In genomic region chr18:25561923-25562322, GRCh38 we compare ENCODE assay signal across 8 cellular contexts.
DNase-seq lines count a peak whose midpoint lies in the region; ATAC-seq and TF ChIP-seq lines count a peak whose summit lies in the region.

No MANE protein-coding gene starts in this region.

- TF ChIP-seq CTCF in AG09309 (IDR thresholded peaks at IDR 0.05; ENCODE audit: control insufficient read depth, insufficient read depth, low read depth, low read length, missing control alignments), result peak; percentile 53
- peak; percentile 29 for TF ChIP-seq CTCF in GM12874 (IDR thresholded peaks at IDR 0.05; ENCODE audit: insufficient read depth, low read depth, low read length)

- DNase-seq in AG09309 (ENCODE audit: low read depth) (no peak), RKO (ENCODE audit: low spot score) (peak; percentile 9), foreskin melanocyte (peak; percentile 9), germinal center (ENCODE audit: low spot score) (no peak), occipital lobe (lab: John Stamatoyannopoulos, UW) (no peak), kidney glomerular epithelial cell (lab: John Stamatoyannopoulos, UW) (no peak)

- no peak overlapping the region for H3K4me3 ChIP-seq in AG09309 (ENCODE audit: control insufficient read depth, low read depth, low read length)

- ATAC-seq in HG03432 (IDR thresholded peaks at IDR 0.05; ENCODE audit: unreplicated experiment), result no peak

Comparison
In these comparisons a context has a peak if more than half of its experiments do, and no peak if none do; other contexts are left out.
1. DNase-seq: peak in RKO (single experiment) and foreskin melanocyte (single experiment); none in AG09309 (single experiment), germinal center (single experiment), occipital lobe (single experiment) and kidney glomerular epithelial cell (single experiment).